In genomic region chr9:4654538-4654937, GRCh38 we compare ENCODE assay signal across 16 cellular contexts. TPM values are rescaled to one million over a fixed set of nuclear protein-coding genes. Genes with fewer than 3 reads are reported as not detected.
DNase-seq lines count a peak whose midpoint lies in the region; ATAC-seq and TF ChIP-seq lines count a peak whose summit lies in the region.
"Had no signal": no experiment of that assay in that cellular context is flagged by ENCODE, and none has a peak within 500 bp of the region (broad histone marks: within the 10 kb centered on the region; RNA-seq: fewer than 3 reads in every experiment).

No MANE protein-coding gene starts in this region.

- H4K12ac ChIP-seq in trophoblast cell (ENCODE audit: low read depth, low read length) = no peak overlapping the region

- H4K8ac ChIP-seq in trophoblast cell (ENCODE audit: low read depth, low read length) = no peak overlapping the region

- H3K27ac ChIP-seq in CD8-positive, alpha-beta memory T cell (ENCODE audit: low read depth, low read length) = peak overlapping the region; percentile 0
- H3K27ac ChIP-seq in SK-N-MC (peak overlapping the region; percentile 99), trophoblast cell (ENCODE audit: low read depth, low read length) (no peak overlapping the region), gastrocnemius medialis (no peak overlapping the region)

- H2AK5ac ChIP-seq in trophoblast cell (ENCODE audit: low read length) = no peak overlapping the region

- H2BK5ac ChIP-seq in trophoblast cell (ENCODE audit: low read depth, low read length, poor library complexity) = no peak overlapping the region

- H2BK120ac ChIP-seq in trophoblast cell (ENCODE audit: insufficient read depth, low read length, poor library complexity) = no peak overlapping the region

- no peaks in the 10 kb centered on the region for H3K4me1 ChIP-seq in CD8-positive, alpha-beta memory T cell (ENCODE audit: insufficient read depth, low read length)
- H3K4me1 ChIP-seq in trophoblast cell (ENCODE audit: control insufficient read depth in 1 of 2, insufficient read depth in 2 of 2, low read length in 2 of 2) (no peaks in the 10 kb centered on the region), gastrocnemius medialis (no peaks in the 10 kb centered on the region)

- no peak overlapping the region for H4K91ac ChIP-seq in trophoblast cell (ENCODE audit: low read depth, low read length)

- H3K4me3 ChIP-seq in CD8-positive, alpha-beta memory T cell (ENCODE audit: low read length) = no peak overlapping the region
- H3K4me3 ChIP-seq in SK-N-MC = no peak overlapping the region
- no peak overlapping the region for H3K4me3 ChIP-seq in trophoblast cell (ENCODE audit: low read depth, low read length)
- no peak overlapping the region for H3K4me3 ChIP-seq in gastrocnemius medialis

- H3K27ac Mint-ChIP-seq in CD8-positive, alpha-beta memory T cell = peak overlapping the region in 5 of 8 donors; percentile 17 to 78 (median 64)
- peak overlapping the region in 4 of 6 donors; percentile 11 to 76 (median 34) for H3K27ac Mint-ChIP-seq in immature natural killer cell
- H3K27ac Mint-ChIP-seq: HFFc6 had no signal

- CTCF ChIA-PET in CD8-positive, alpha-beta memory T cell (lab: Charles Lee) = interaction anchor here (0.8 kb wide), 1 partner anchor 11 kb away, joined by 3 read pairs; the partner anchor contains the start of gene SPATA6L

- no peak overlapping the region for H3K23ac ChIP-seq in trophoblast cell (ENCODE audit: low read length)

- H3K4me3 Mint-ChIP-seq in CD8-positive, alpha-beta memory T cell = peak overlapping the region; percentile 27 to 84 (median 71)
- peak overlapping the region in 2 of 5 donors; percentile 22 to 71 for H3K4me3 Mint-ChIP-seq in immature natural killer cell
- H3K4me3 Mint-ChIP-seq: CD14-positive monocyte, HFFc6 had no signal

- H2AFZ ChIP-seq in trophoblast cell (ENCODE audit: insufficient read depth, low read length, poor library complexity) = peak overlapping the region; percentile 63

- no peaks in the 10 kb centered on the region for H3K36me3 ChIP-seq in CD8-positive, alpha-beta memory T cell (ENCODE audit: insufficient read depth, low read length)
- H3K36me3 ChIP-seq in SK-N-MC (ENCODE audit: insufficient read depth, low read length) (peaks cover 71% of the 10 kb centered on the region), trophoblast cell (ENCODE audit: control insufficient read depth in 1 of 2, insufficient read depth in 2 of 2, low read length in 2 of 2) (no peaks in the 10 kb centered on the region), gastrocnemius medialis (no peaks in the 10 kb centered on the region)

- no peak overlapping the region for H2BK12ac ChIP-seq in trophoblast cell (ENCODE audit: low read length)

- H3K79me1 ChIP-seq in trophoblast cell (ENCODE audit: low read length) = no peaks in the 10 kb centered on the region

- WGBS in trophoblast cell (ENCODE audit: extremely low coverage, insufficient coverage, insufficient read length) = no CpG with 5 or more reads among the region's 10 CpGs

- no peak for TF ChIP-seq POLR2A in gastrocnemius medialis (IDR thresholded peaks at IDR 0.05)

- no peaks in the 10 kb centered on the region for H3K9me3 ChIP-seq in CD8-positive, alpha-beta memory T cell (ENCODE audit: low read length)
- H3K9me3 ChIP-seq in SK-N-MC (ENCODE audit: low read depth, low read length) (peaks cover 12% of the 10 kb centered on the region; the same call in 1 of the 2 replicates), trophoblast cell (ENCODE audit: insufficient read depth, low read depth, low read length) (peaks cover 2% of the 10 kb centered on the region), gastrocnemius medialis (no peaks in the 10 kb centered on the region)
- H3K9me3 ChIP-seq: Caco-2 had no signal

- H3K4ac ChIP-seq in trophoblast cell (ENCODE audit: low read depth, low read length) = no peak overlapping the region

- H3K14ac ChIP-seq in trophoblast cell (ENCODE audit: low read length) = no peak overlapping the region

- intact Hi-C loops in gastrocnemius medialis (cut with DNase I; ENCODE audit: low total_unique reads) = no loop called here

- no peak overlapping the region for H3K4me2 ChIP-seq in trophoblast cell (ENCODE audit: low read length)

- no peaks in the 10 kb centered on the region for H3K27me3 ChIP-seq in CD8-positive, alpha-beta memory T cell (ENCODE audit: insufficient read depth, low read length, poor library complexity, severe bottlenecking)
- H3K27me3 ChIP-seq in trophoblast cell (ENCODE audit: insufficient read depth, low read length) = no peaks in the 10 kb centered on the region
- no peaks in the 10 kb centered on the region for H3K27me3 ChIP-seq in gastrocnemius medialis

- H3K18ac ChIP-seq in trophoblast cell (ENCODE audit: low read length) = no peak overlapping the region

- no peak for TF ChIP-seq CTCF in gastrocnemius medialis (IDR thresholded peaks at IDR 0.05 in 4 of 5, conservative IDR thresholded peaks at IDR 0.05 in 1 of 5)

- H3K9me3 Mint-ChIP-seq in CD8-positive, alpha-beta memory T cell = no peaks in the 10 kb centered on the region
- no peaks in the 10 kb centered on the region for H3K9me3 Mint-ChIP-seq in immature natural killer cell
- H3K9me3 Mint-ChIP-seq: CD8-positive, alpha-beta T cell; HFFc6 had no signal

- in situ Hi-C loops in gastrocnemius medialis (cut with MboI; ENCODE audit: low sequenced_read_pairs in 4 of 4) = no loop called here

- POLR2A ChIA-PET in CD8-positive, alpha-beta memory T cell (lab: Charles Lee) = no interaction called here

- ATAC-seq in gastrocnemius medialis = no peak
- ATAC-seq in HG03095 (IDR thresholded peaks at IDR 0.05; ENCODE audit: unreplicated experiment) = no peak

- H3K27me3 Mint-ChIP-seq in CD8-positive, alpha-beta memory T cell = peaks cover 5 to 7% of the 10 kb centered on the region in 2 donors
- H3K27me3 Mint-ChIP-seq in immature natural killer cell (ENCODE audit: low read depth in 3 of 3) = peaks cover 3 to 22% (median 4%) of the 10 kb centered on the region in 3 donors

- H3K9ac ChIP-seq in SK-N-MC (ENCODE audit: insufficient read length) (no peak overlapping the region), trophoblast cell (ENCODE audit: low read length) (no peak overlapping the region)

- no peaks in the 10 kb centered on the region for H3K79me2 ChIP-seq in trophoblast cell (ENCODE audit: control insufficient read depth, insufficient read depth, low read length, poor library complexity)

- no peak for DNase-seq in CD8-positive, alpha-beta memory T cell
- no peak for DNase-seq in SK-N-MC (ENCODE audit: low read depth, low spot score)
- no peak for DNase-seq in immature natural killer cell
- DNase-seq in trophoblast cell = no peak
- no peak for DNase-seq in gastrocnemius medialis
- DNase-seq in NCI-H2081 (lab: John Stamatoyannopoulos, UW) = no peak
- DNase-seq: Caco-2, DND-41, GF-D8, HCEC 1CT, HFFc6, IMR-90 had no signal

- H3K4me1 Mint-ChIP-seq in CD8-positive, alpha-beta memory T cell = peaks cover 8 to 25% (median 22%) of the 10 kb centered on the region in 3 donors
- peaks cover 9 to 13% of the 10 kb centered on the region in 2 donors for H3K4me1 Mint-ChIP-seq in immature natural killer cell
- H3K4me1 Mint-ChIP-seq: CD14-positive monocyte had no signal

- peaks cover 0 to 22% (median 0%) of the 10 kb centered on the region in 3 donors for H3K36me3 Mint-ChIP-seq in CD8-positive, alpha-beta memory T cell
- peaks cover 0 to 24% (median 14%) of the 10 kb centered on the region in 3 donors for H3K36me3 Mint-ChIP-seq in immature natural killer cell
- H3K36me3 Mint-ChIP-seq: CD14-positive monocyte; CD8-positive, alpha-beta T cell had no signal

RNA-seq across cellular contexts. Expression of gene PLPP6, which starts 7.6 kb away (rescaled TPM):
- 1 to 10 TPM; 5.5 to 6.3 TPM for total RNA-seq in CD8-positive, alpha-beta memory T cell
- polyA plus RNA-seq in CD8-positive, alpha-beta memory T cell = 3.7 TPM
- 1 to 10 TPM in 2 of 3 donors, not detected in 1; 1.9 to 3.4 TPM for polyA plus RNA-seq in immature natural killer cell
- 6.4 and 6.7 TPM in 2 replicates for polyA plus RNA-seq in trophoblast cell (2013)
- 1 to 10 TPM; 2.5 to 3.1 (median 2.5) TPM for total RNA-seq in gastrocnemius medialis

RNA-seq across cellular contexts. Expression of gene SPATA6L, which starts 11.7 kb away (rescaled TPM):
- total RNA-seq in CD8-positive, alpha-beta memory T cell = under 1 TPM; 0.51 to 0.96 TPM
- polyA plus RNA-seq in CD8-positive, alpha-beta memory T cell = 0.14 TPM
- polyA plus RNA-seq in immature natural killer cell = 1 to 10 TPM in 1 of 3 donors, under 1 TPM in 1, not detected in 1; 0.49 to 1.3 TPM
- 1.3 and 1.7 TPM in 2 replicates for polyA plus RNA-seq in trophoblast cell (2013)
- total RNA-seq in gastrocnemius medialis = under 1 TPM in 2 of 4 donors, not detected in 2; 0.39 to 0.44 TPM
- total RNA-seq: H4 had no signal
- polyA plus RNA-seq: CD14-positive monocyte had no signal

RNA-seq across cellular contexts. Expression of gene CDC37L1, which starts 24.8 kb away (rescaled TPM):
- total RNA-seq in CD8-positive, alpha-beta memory T cell = 10 to 100 TPM; 12.5 to 15.0 TPM
- polyA plus RNA-seq in CD8-positive, alpha-beta memory T cell = 17.8 TPM
- 10 to 100 TPM in 2 of 3 donors, 1 to 10 TPM in 1; 8.4 to 11.6 (median 11.0) TPM for polyA plus RNA-seq in immature natural killer cell
- polyA plus RNA-seq in trophoblast cell (2013) = 7.7 and 8.3 TPM in 2 replicates
- 100 to 1,000 TPM in 3 of 4 donors, 10 to 100 TPM in 1; 91.1 to 157 (median 131) TPM for total RNA-seq in gastrocnemius medialis

Comparison
In these comparisons a context has a peak if more than half of its experiments do, and no peak if none do; other contexts are left out.
1. H3K27ac ChIP-seq: peak in CD8-positive, alpha-beta memory T cell (single experiment) and SK-N-MC (single experiment); none in trophoblast cell (single experiment) and gastrocnemius medialis (0 of 4).
2. RNA of gene CDC37L1, which starts 24.8 kb away (total RNA-seq): 91.1 to 157 TPM in gastrocnemius medialis; 12.5 to 15.0 TPM in CD8-positive, alpha-beta memory T cell; every median in the first group is over 4 times any median in the second.